ENCODE assay signal across 24 cellular contexts in genomic region chr13:26007261-26007765, GRCh38. TPM values are rescaled to one million over a fixed set of nuclear protein-coding genes. Genes with fewer than 3 reads are reported as not detected.
A peak's percentile ranks its signal among the peaks of the same experiment; 100 is the strongest.
DNase-seq lines count a peak whose midpoint lies in the region; ATAC-seq and TF ChIP-seq lines count a peak whose summit lies in the region.
"Had no signal": no experiment of that assay in that cellular context is flagged by ENCODE, and none has a peak within 500 bp of the region (broad histone marks: within the 10 kb centered on the region; RNA-seq: fewer than 3 reads in every experiment).

No MANE protein-coding gene starts in this region.

- no peak for DNase-seq in activated CD8-positive, alpha-beta T cell treated with anti-CD3 and anti-CD28 coated beads for 36 hours
- DNase-seq in activated CD8-positive, alpha-beta T cell treated with anti-CD3 and anti-CD28 coated beads, Interleukin-2, amount 10 ng/mL, durations not matched to agents 7 days and 5 days = no peak
- DNase-seq in nephron progenitor cell (no peak), left ventricle myocardium superior (no peak), mucosa of gallbladder (ENCODE audit: low spot score) (no peak)
- DNase-seq: 8988T; AML-193; GDM1; GOT3; Kasumi-1; MG63; NCI-H1048; NCI-H1436; NCI-H2029; NCI-H226; NCI-H510A treated with DMSO at 0.1 percent for 48 hours; NCI-H748 treated with DMSO at 0.1 percent for 48 hours; NK-92 treated with Interleukin-12 subunit alpha and Interleukin-12 subunit beta, amount 100 ng/mL, for 24 hours; SJCRH30 had no signal

- POLR2A ChIA-PET in activated CD8-positive, alpha-beta T cell treated with anti-CD3 and anti-CD28 coated beads for 36 hours (lab: Charles Lee) = interaction anchor here (0.6 kb wide), 1 partner anchor 271 kb away, joined by 3 read pairs; no protein-coding TSS in a partner anchor
- POLR2A ChIA-PET in activated CD8-positive, alpha-beta T cell treated with anti-CD3 and anti-CD28 coated beads, Interleukin-2, amount 10 ng/mL, durations not matched to agents 7 days and 5 days (lab: Charles Lee) = interaction anchor here (0.6 kb wide), 1 partner anchor 11 kb away, joined by 3 read pairs; no protein-coding TSS in a partner anchor

- no peaks in the 10 kb centered on the region for H3K79me2 ChIP-seq in OCI-LY3 (ENCODE audit: low read length)

- H3K4me2 ChIP-seq in OCI-LY3 (ENCODE audit: low read length) = peak overlapping the region; percentile 44

- H3K27ac ChIP-seq in OCI-LY3 (ENCODE audit: low read length) = no peak overlapping the region
- H3K27ac ChIP-seq: SJCRH30 had no signal

- no peaks in the 10 kb centered on the region for H3K27me3 ChIP-seq in OCI-LY3 (ENCODE audit: low read depth, low read length)
- H3K27me3 ChIP-seq: MG63, SJCRH30 had no signal

- H3K36me3 Mint-ChIP-seq in activated CD8-positive, alpha-beta T cell treated with anti-CD3 and anti-CD28 coated beads for 36 hours (ENCODE audit: low read depth) = no peaks in the 10 kb centered on the region
- peaks cover 1% of the 10 kb centered on the region for H3K36me3 Mint-ChIP-seq in activated CD8-positive, alpha-beta T cell treated with anti-CD3 and anti-CD28 coated beads, Interleukin-2, amount 10 ng/mL, durations not matched to agents 7 days and 5 days (ENCODE audit: low read depth)
- H3K36me3 Mint-ChIP-seq in nephron progenitor cell (ENCODE audit: low read depth) = peaks cover 16% of the 10 kb centered on the region
- H3K36me3 Mint-ChIP-seq: CD14-positive monocyte had no signal

- no peaks in the 10 kb centered on the region for H3K36me3 ChIP-seq in OCI-LY3 (replicated peaks; ENCODE audit: low read depth, low read length)
- H3K36me3 ChIP-seq: MG63, SJCRH30 had no signal

- H3K27me3 Mint-ChIP-seq in activated CD8-positive, alpha-beta T cell treated with anti-CD3 and anti-CD28 coated beads for 36 hours = no peaks in the 10 kb centered on the region
- H3K27me3 Mint-ChIP-seq in activated CD8-positive, alpha-beta T cell treated with anti-CD3 and anti-CD28 coated beads, Interleukin-2, amount 10 ng/mL, durations not matched to agents 7 days and 5 days (ENCODE audit: low read depth) = no peaks in the 10 kb centered on the region
- H3K27me3 Mint-ChIP-seq in nephron progenitor cell (ENCODE audit: low read depth, poor library complexity) = no peaks in the 10 kb centered on the region

- no peak overlapping the region for H3K9ac ChIP-seq in OCI-LY3 (ENCODE audit: low read length)

- peaks cover 7% of the 10 kb centered on the region for H3K9me3 Mint-ChIP-seq in activated CD8-positive, alpha-beta T cell treated with anti-CD3 and anti-CD28 coated beads for 36 hours
- peaks cover 4% of the 10 kb centered on the region for H3K9me3 Mint-ChIP-seq in activated CD8-positive, alpha-beta T cell treated with anti-CD3 and anti-CD28 coated beads, Interleukin-2, amount 10 ng/mL, durations not matched to agents 7 days and 5 days (ENCODE audit: insufficient read depth)
- H3K9me3 Mint-ChIP-seq in nephron progenitor cell = peaks cover 43% of the 10 kb centered on the region

- H3K4me3 Mint-ChIP-seq in activated CD8-positive, alpha-beta T cell treated with anti-CD3 and anti-CD28 coated beads for 36 hours = no peak overlapping the region
- no peak overlapping the region for H3K4me3 Mint-ChIP-seq in activated CD8-positive, alpha-beta T cell treated with anti-CD3 and anti-CD28 coated beads, Interleukin-2, amount 10 ng/mL, durations not matched to agents 7 days and 5 days
- no peak overlapping the region for H3K4me3 Mint-ChIP-seq in nephron progenitor cell
- H3K4me3 Mint-ChIP-seq: CD14-positive monocyte had no signal

- no peak overlapping the region for H2AFZ ChIP-seq in OCI-LY3 (ENCODE audit: low read depth, low read length)

- intact Hi-C loops in activated CD8-positive, alpha-beta T cell treated with anti-CD3 and anti-CD28 coated beads for 36 hours (cut with micrococcal nuclease) = no loop called here
- intact Hi-C loops in left ventricle myocardium superior (cut with micrococcal nuclease) = no loop called here

- H3K4me3 ChIP-seq in OCI-LY3 (ENCODE audit: low read length) = 0 out of 2 replicates have a peak overlapping the region, but pooled peaks have one; percentile 4
- H3K4me3 ChIP-seq: MG63, SJCRH30 had no signal

- no peaks in the 10 kb centered on the region; the same call in 1 of the 2 replicates for H3K9me3 ChIP-seq in OCI-LY3 (ENCODE audit: insufficient read depth, low read length)

- no peak for TF ChIP-seq CTCF in activated CD8-positive, alpha-beta T cell treated with anti-CD3 and anti-CD28 coated beads for 36 hours (IDR thresholded peaks at IDR 0.05)
- no peak for TF ChIP-seq CTCF in OCI-LY3 (IDR thresholded peaks at IDR 0.05; ENCODE audit: low read depth, low read length)
- no peak for TF ChIP-seq CTCF in nephron progenitor cell (IDR thresholded peaks at IDR 0.05)

- peak overlapping the region; percentile 0 for H3K27ac Mint-ChIP-seq in activated CD8-positive, alpha-beta T cell treated with anti-CD3 and anti-CD28 coated beads for 36 hours
- H3K27ac Mint-ChIP-seq in activated CD8-positive, alpha-beta T cell treated with anti-CD3 and anti-CD28 coated beads, Interleukin-2, amount 10 ng/mL, durations not matched to agents 7 days and 5 days = no peak overlapping the region
- H3K27ac Mint-ChIP-seq in nephron progenitor cell = peak overlapping the region; percentile 84
- H3K27ac Mint-ChIP-seq: CD14-positive monocyte had no signal

- CTCF ChIA-PET in activated CD8-positive, alpha-beta T cell treated with anti-CD3 and anti-CD28 coated beads for 36 hours (lab: Charles Lee) = interaction anchor here (1.0 to 1.2 kb wide), 2 partner anchors 16 to 19 kb away, joined by 3 read pairs; no protein-coding TSS in a partner anchor
- CTCF ChIA-PET in activated CD8-positive, alpha-beta T cell treated with anti-CD3 and anti-CD28 coated beads, Interleukin-2, amount 10 ng/mL, durations not matched to agents 7 days and 5 days (lab: Charles Lee) = interaction anchor here (0.8 kb wide), 1 partner anchor 30 kb away, joined by 3 read pairs; no protein-coding TSS in a partner anchor

- H3K4me1 Mint-ChIP-seq in activated CD8-positive, alpha-beta T cell treated with anti-CD3 and anti-CD28 coated beads for 36 hours (ENCODE audit: low read depth) = peaks cover 14% of the 10 kb centered on the region
- H3K4me1 Mint-ChIP-seq in activated CD8-positive, alpha-beta T cell treated with anti-CD3 and anti-CD28 coated beads, Interleukin-2, amount 10 ng/mL, durations not matched to agents 7 days and 5 days (ENCODE audit: low read depth) = peaks cover 14% of the 10 kb centered on the region
- peaks cover 31% of the 10 kb centered on the region for H3K4me1 Mint-ChIP-seq in nephron progenitor cell

- H4K20me1 ChIP-seq in OCI-LY3 (ENCODE audit: insufficient read depth, low read length) = no peaks in the 10 kb centered on the region

- ATAC-seq in activated CD8-positive, alpha-beta T cell treated with anti-CD3 and anti-CD28 coated beads for 36 hours = no peak
- no peak for ATAC-seq in activated CD8-positive, alpha-beta T cell treated with anti-CD3 and anti-CD28 coated beads, Interleukin-2, amount 10 ng/mL, durations not matched to agents 7 days and 5 days
- ATAC-seq in left ventricle myocardium superior (no peak), HG02981 (IDR thresholded peaks at IDR 0.05; ENCODE audit: unreplicated experiment) (no peak)
- ATAC-seq: HCT116 had no signal

- H3K4me1 ChIP-seq in OCI-LY3 (ENCODE audit: low read length) = peaks cover 15% of the 10 kb centered on the region

RNA-seq across cellular contexts. Expression of gene SHISA2, which starts 44.5 kb away (rescaled TPM):
- total RNA-seq in activated CD8-positive, alpha-beta T cell treated with anti-CD3 and anti-CD28 coated beads for 36 hours = under 1 TPM in 1 of 2 experiments, not detected in 1; 0.13 TPM
- under 1 TPM; 0.45 to 0.50 TPM for total RNA-seq in activated CD8-positive, alpha-beta T cell treated with anti-CD3 and anti-CD28 coated beads, Interleukin-2, amount 10 ng/mL, durations not matched to agents 7 days and 5 days
- total RNA-seq in left ventricle myocardium superior (0.07 TPM), mucosa of gallbladder (0.32 TPM)
- total RNA-seq: OCI-LY7 had no signal
